8 cellular contexts compared by ENCODE assay signal in genomic region chr7:102426268-102427031, GRCh38. TPM values are rescaled to one million over a fixed set of nuclear protein-coding genes. Genes with fewer than 3 reads are reported as not detected.
A peak's percentile ranks its signal among the peaks of the same experiment; 100 is the strongest.
DNase-seq lines count a peak whose midpoint lies in the region; ATAC-seq and TF ChIP-seq lines count a peak whose summit lies in the region.

No MANE protein-coding gene starts in this region.

- peak overlapping the region; percentile 87 for H3K4me3 Mint-ChIP-seq in stimulated activated effector memory CD8-positive, alpha-beta T cell treated with anti-CD3 and anti-CD28 coated beads, Interleukin-12 subunit alpha, Interleukin-12 subunit beta, amount 100 ng/mL, for 72 hours
- H3K4me3 Mint-ChIP-seq in HFFc6, result no peak overlapping the region

- H3K9me3 Mint-ChIP-seq in stimulated activated effector memory CD8-positive, alpha-beta T cell treated with anti-CD3 and anti-CD28 coated beads, Interleukin-12 subunit alpha, Interleukin-12 subunit beta, amount 100 ng/mL, for 72 hours, result no peaks in the 10 kb centered on the region
- no peaks in the 10 kb centered on the region for H3K9me3 Mint-ChIP-seq in HFFc6

- H3K4me1 Mint-ChIP-seq in stimulated activated effector memory CD8-positive, alpha-beta T cell treated with anti-CD3 and anti-CD28 coated beads, Interleukin-12 subunit alpha, Interleukin-12 subunit beta, amount 100 ng/mL, for 72 hours, result peaks cover 60% of the 10 kb centered on the region
- H3K4me1 Mint-ChIP-seq in HFFc6 (ENCODE audit: low read depth), result no peaks in the 10 kb centered on the region; the same call in 1 of the 2 replicates

- H3K36me3 Mint-ChIP-seq in stimulated activated effector memory CD8-positive, alpha-beta T cell treated with anti-CD3 and anti-CD28 coated beads, Interleukin-12 subunit alpha, Interleukin-12 subunit beta, amount 100 ng/mL, for 72 hours, result peaks cover 65% of the 10 kb centered on the region
- H3K36me3 Mint-ChIP-seq in HFFc6 (ENCODE audit: low read depth), result peaks cover 8% of the 10 kb centered on the region; the same call in 1 of the 2 replicates

- intact Hi-C loops in left colon (cut with DNase I, micrococcal nuclease), result no loop called here

- DNase-seq in GM20000 (ENCODE audit: low spot score) (peak; percentile 81), left colon (peak; percentile 55 to 69), HFFc6 (no peak), occipital lobe (lab: John Stamatoyannopoulos, UW) (no peak), NCI-H748 treated with DMSO at 0.1 percent for 48 hours (lab: John Stamatoyannopoulos, UW) (no peak)
- DNase-seq in activated CD8-positive, alpha-beta memory T cell treated with anti-CD3 and anti-CD28 coated beads, Interleukin-2, amount 50 U/mL, for 4 hours, result peak; percentile 72
- peak; percentile 37 to 82 for DNase-seq in stimulated activated effector memory CD8-positive, alpha-beta T cell treated with anti-CD3 and anti-CD28 coated beads, Interleukin-12 subunit alpha, Interleukin-12 subunit beta, amount 100 ng/mL, for 72 hours (ENCODE audit: low spot score in 2 of 2)

- peaks cover 1% of the 10 kb centered on the region for H3K27me3 Mint-ChIP-seq in HFFc6 (ENCODE audit: insufficient read depth)

- TF ChIP-seq CTCF in GM20000 (IDR thresholded peaks at IDR 0.05; ENCODE audit: extremely low read depth, missing control alignments), result no peak
- TF ChIP-seq CTCF in HFFc6 (IDR thresholded peaks at IDR 0.05), result no peak

- peak; percentile 39 for ATAC-seq in HG03558 (IDR thresholded peaks at IDR 0.05; ENCODE audit: extremely low read depth, unreplicated experiment)
- peak; percentile 40 for ATAC-seq in left colon
- ATAC-seq in stimulated activated effector memory CD8-positive, alpha-beta T cell treated with anti-CD3 and anti-CD28 coated beads, Interleukin-12 subunit alpha, Interleukin-12 subunit beta, amount 100 ng/mL, for 72 hours, result peak; percentile 78

- peak overlapping the region; percentile 100 for H3K27ac Mint-ChIP-seq in stimulated activated effector memory CD8-positive, alpha-beta T cell treated with anti-CD3 and anti-CD28 coated beads, Interleukin-12 subunit alpha, Interleukin-12 subunit beta, amount 100 ng/mL, for 72 hours
- H3K27ac Mint-ChIP-seq in HFFc6, result no peak overlapping the region

RNA-seq across cellular contexts. Expression of gene ORAI2, which starts 6.9 kb away (rescaled TPM):
- total RNA-seq in left colon (1 to 10 TPM; 4.2 to 6.8 TPM), occipital lobe (18.1 TPM)
- total RNA-seq in HFFc6 (2021; fragmentation: NEBNext Ultra II Directional; extraction: Animal tissue kit (Norgen Biotek cat#: 25700)), result 10 to 100 TPM; 49.4 to 72.5 (median 54.9) TPM

RNA-seq across cellular contexts. Expression of gene PRKRIP1, which starts 30.3 kb away (rescaled TPM):
- total RNA-seq in left colon (10 to 100 TPM; 16.0 to 18.8 TPM), occipital lobe (13.6 TPM)
- total RNA-seq in HFFc6 (2021; fragmentation: NEBNext Ultra II Directional; extraction: Animal tissue kit (Norgen Biotek cat#: 25700)), result 10 to 100 TPM; 18.8 to 24.7 (median 20.4) TPM

RNA-seq across cellular contexts. Expression of gene ALKBH4, which starts 38.2 kb away (rescaled TPM):
- total RNA-seq in left colon (1 to 10 TPM; 9.5 to 9.9 TPM), occipital lobe (14.3 TPM)
- 10 to 100 TPM in 3 of 6 experiments, 1 to 10 TPM in 3; 9.6 to 11.0 (median 10.0) TPM for total RNA-seq in HFFc6 (2021; fragmentation: NEBNext Ultra II Directional; extraction: Animal tissue kit (Norgen Biotek cat#: 25700))

RNA-seq across cellular contexts. Expression of gene LRWD1, which starts 38.3 kb away (rescaled TPM):
- 10 to 100 TPM; 12.6 to 15.2 TPM for total RNA-seq in left colon
- total RNA-seq in HFFc6 (2021; fragmentation: NEBNext Ultra II Directional; extraction: Animal tissue kit (Norgen Biotek cat#: 25700)), result 10 to 100 TPM; 19.4 to 28.2 (median 23.0) TPM
- total RNA-seq in occipital lobe, result 39.5 TPM

RNA-seq across cellular contexts. Expression of gene POLR2J, which starts 52.3 kb away (rescaled TPM):
- total RNA-seq in left colon (10 to 100 TPM; 49.4 to 50.9 TPM), occipital lobe (8.1 TPM)
- 10 to 100 TPM; 61.8 to 76.5 (median 66.0) TPM for total RNA-seq in HFFc6 (2021; fragmentation: NEBNext Ultra II Directional; extraction: Animal tissue kit (Norgen Biotek cat#: 25700))

Comparison
In these comparisons a context has a peak if more than half of its experiments do, and no peak if none do; other contexts are left out.
1. DNase-seq: peak in GM20000 (single experiment), activated CD8-positive, alpha-beta memory T cell treated with anti-CD3 and anti-CD28 coated beads, Interleukin-2, amount 50 U/mL, for 4 hours (single experiment), left colon (2 of 2) and stimulated activated effector memory CD8-positive, alpha-beta T cell treated with anti-CD3 and anti-CD28 coated beads, Interleukin-12 subunit alpha, Interleukin-12 subunit beta, amount 100 ng/mL, for 72 hours (2 of 2); none in HFFc6 (single experiment), occipital lobe (single experiment) and NCI-H748 treated with DMSO at 0.1 percent for 48 hours (single experiment).
2. Peak in every context shown above with its lines, with median percentiles within 50 percentile points of each other: ATAC-seq.